ENCODE assay signal across 9 cellular contexts in the genomic region with DNA sequence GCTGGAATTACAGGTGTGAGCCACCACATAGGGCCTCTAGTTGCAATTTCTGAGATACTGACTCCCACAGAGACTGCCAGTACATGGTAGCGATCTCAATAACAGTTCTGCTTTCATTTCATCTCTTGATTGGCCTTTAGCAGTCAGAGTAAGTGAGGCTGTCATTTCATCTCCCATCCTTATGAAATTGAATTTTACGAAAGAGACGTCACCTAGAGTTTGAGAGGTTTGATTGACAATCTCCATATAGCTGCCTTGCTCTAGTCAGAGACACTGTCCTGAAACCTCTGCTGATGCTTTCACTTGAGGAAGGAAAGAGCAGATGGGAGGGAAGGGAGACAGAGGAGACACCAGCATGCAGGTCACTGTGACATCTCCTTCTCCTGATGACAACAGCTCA.
"Had no signal": no experiment of that assay in that cellular context is flagged by ENCODE, and none has a peak within 500 bp of the region (broad histone marks: within the 10 kb centered on the region; RNA-seq: fewer than 3 reads in every experiment).

No MANE protein-coding gene starts in this region.

- H3K4me3 ChIP-seq: GM23248, GM23338, HAP-1 had no signal

- H3K27ac ChIP-seq: GM23248 had no signal

- H3K36me3 ChIP-seq: HAP-1 had no signal

- H3K4me2 ChIP-seq: GM23338 had no signal

- H3K9me3 ChIP-seq: HAP-1 had no signal

- H3K4me1 ChIP-seq: HAP-1 had no signal

- H3K9ac ChIP-seq: GM23248 had no signal

- H2AFZ ChIP-seq: GM23248, GM23338 had no signal

- DNase-seq: GM23248, GOT3, H7, H9, HCEC 1CT, HFFc6 had no signal

- ATAC-seq: GM23338, HCT116 had no signal
